1 cellular context compared by ENCODE assay signal in the genomic region with DNA sequence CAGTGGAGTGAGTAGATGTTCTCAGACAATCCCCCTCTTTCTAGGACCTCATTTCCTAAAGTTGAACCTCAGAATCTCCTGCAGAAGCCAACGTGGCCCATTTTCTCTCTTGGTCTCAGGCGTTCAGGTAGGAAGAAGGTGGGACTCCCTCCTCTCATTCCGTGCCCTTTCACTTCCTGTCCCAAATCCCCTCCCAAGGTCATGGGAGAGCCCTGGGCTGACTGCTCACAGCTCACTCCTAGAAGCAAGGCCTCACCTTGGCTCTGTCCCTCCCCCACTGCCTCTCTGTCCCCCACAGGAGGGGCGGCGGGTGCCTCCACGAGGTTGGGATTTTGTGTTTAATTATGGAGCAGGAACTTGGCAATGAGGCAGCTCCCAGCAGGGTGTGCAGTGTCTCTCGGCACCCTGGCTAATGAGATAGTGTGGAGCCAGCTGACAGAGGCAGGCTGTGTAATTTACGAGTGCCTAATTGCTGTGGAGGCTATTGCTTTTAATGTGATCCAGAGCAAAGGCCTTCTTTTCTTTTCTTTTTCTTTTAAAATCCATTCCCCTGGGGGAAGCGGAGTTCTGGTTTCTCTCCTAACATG.
TF ChIP-seq lines count a peak whose summit lies in the region.

No MANE protein-coding gene starts in this region.

TF ChIP-seq in HEK293, 187 proteins besides CTCF, POLR2A, EP300 and RAD21 (continued from another document and continues in another):
- TF ChIP-seq, protein P1, sequence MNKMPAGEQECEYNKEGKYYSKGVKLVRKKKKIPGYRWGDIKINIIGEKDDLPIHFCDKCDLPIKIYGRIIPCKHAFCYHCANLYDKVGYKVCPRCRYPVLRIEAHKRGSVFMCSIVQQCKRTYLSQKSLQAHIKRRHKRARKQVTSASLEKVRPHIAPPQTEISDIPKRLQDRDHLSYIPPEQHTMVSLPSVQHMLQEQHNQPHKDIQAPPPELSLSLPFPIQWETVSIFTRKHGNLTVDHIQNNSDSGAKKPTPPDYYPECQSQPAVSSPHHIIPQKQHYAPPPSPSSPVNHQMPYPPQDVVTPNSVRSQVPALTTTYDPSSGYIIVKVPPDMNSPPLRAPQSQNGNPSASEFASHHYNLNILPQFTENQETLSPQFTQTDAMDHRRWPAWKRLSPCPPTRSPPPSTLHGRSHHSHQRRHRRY (tag by site-specific recombination; IDR thresholded peaks at IDR 0.05) = no peak
- TF ChIP-seq, protein P2, sequence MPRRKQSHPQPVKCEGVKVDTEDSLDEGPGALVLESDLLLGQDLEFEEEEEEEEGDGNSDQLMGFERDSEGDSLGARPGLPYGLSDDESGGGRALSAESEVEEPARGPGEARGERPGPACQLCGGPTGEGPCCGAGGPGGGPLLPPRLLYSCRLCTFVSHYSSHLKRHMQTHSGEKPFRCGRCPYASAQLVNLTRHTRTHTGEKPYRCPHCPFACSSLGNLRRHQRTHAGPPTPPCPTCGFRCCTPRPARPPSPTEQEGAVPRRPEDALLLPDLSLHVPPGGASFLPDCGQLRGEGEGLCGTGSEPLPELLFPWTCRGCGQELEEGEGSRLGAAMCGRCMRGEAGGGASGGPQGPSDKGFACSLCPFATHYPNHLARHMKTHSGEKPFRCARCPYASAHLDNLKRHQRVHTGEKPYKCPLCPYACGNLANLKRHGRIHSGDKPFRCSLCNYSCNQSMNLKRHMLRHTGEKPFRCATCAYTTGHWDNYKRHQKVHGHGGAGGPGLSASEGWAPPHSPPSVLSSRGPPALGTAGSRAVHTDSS (tag by site-specific recombination; IDR thresholded peaks at IDR 0.05) = no peak
- TF ChIP-seq IKZF3 (tag by site-specific recombination; IDR thresholded peaks at IDR 0.05) (peak; percentile 89), ZBTB48 (tag by site-specific recombination; IDR thresholded peaks at IDR 0.05) (0 out of 2 replicates have a peak, but pooled peaks have one; percentile 36), PRDM1 (tag by site-specific recombination; IDR thresholded peaks at IDR 0.05) (peak; percentile 33), ZNF629 (tag by site-specific recombination; IDR thresholded peaks at IDR 0.05) (peak; percentile 74), WT1 (tag by site-specific recombination; IDR thresholded peaks at IDR 0.05) (peak; percentile 88), REPIN1 (tag by site-specific recombination; IDR thresholded peaks at IDR 0.05; ENCODE audit: low read depth) (no peak), GLIS1 (tag by site-specific recombination; IDR thresholded peaks at IDR 0.05) (peak; percentile 93), ZFHX2 (tag by site-specific recombination; conservative IDR thresholded peaks at IDR 0.05) (peak; percentile 74), ZEB2 (tag by site-specific recombination; IDR thresholded peaks at IDR 0.05) (peak; percentile 83), GLIS2 (tag by site-specific recombination; IDR thresholded peaks at IDR 0.05) (peak; percentile 45), ZNF561 (tag by site-specific recombination; IDR thresholded peaks at IDR 0.05; ENCODE audit: borderline replicate concordance) (peak; percentile 93; the same call in 1 of the 2 replicates), KLF10 (tag by site-specific recombination; IDR thresholded peaks at IDR 0.05) (0 out of 2 replicates have a peak, but pooled peaks have one; percentile 26), ZNF610 (tag by site-specific recombination; IDR thresholded peaks at IDR 0.05; ENCODE audit: borderline replicate concordance) (peak; percentile 70), ZNF600 (tag by site-specific recombination; IDR thresholded peaks at IDR 0.05) (peak; percentile 87), ZNF501 (tag by site-specific recombination; IDR thresholded peaks at IDR 0.05) (peak; percentile 78; the same call in 1 of the 2 replicates), ZNF701 (tag by site-specific recombination; IDR thresholded peaks at IDR 0.05) (no peak), ZXDB (tag by site-specific recombination; IDR thresholded peaks at IDR 0.05) (peak; percentile 58), SP2 (tag by site-specific recombination; IDR thresholded peaks at IDR 0.05) (peak; percentile 61), ZNF2 (tag by site-specific recombination; IDR thresholded peaks at IDR 0.05) (peak; percentile 77; the same call in 1 of the 2 replicates), OSR2 (tag by site-specific recombination; IDR thresholded peaks at IDR 0.05) (peak; percentile 92), ZNF777 (tag by site-specific recombination; IDR thresholded peaks at IDR 0.05; ENCODE audit: borderline replicate concordance) (no peak), ZIC2 (tag by site-specific recombination; IDR thresholded peaks at IDR 0.05) (peak; percentile 96), ZNF24 (tag by site-specific recombination; IDR thresholded peaks at IDR 0.05) (peak; percentile 79)
- TF ChIP-seq, protein P3, sequence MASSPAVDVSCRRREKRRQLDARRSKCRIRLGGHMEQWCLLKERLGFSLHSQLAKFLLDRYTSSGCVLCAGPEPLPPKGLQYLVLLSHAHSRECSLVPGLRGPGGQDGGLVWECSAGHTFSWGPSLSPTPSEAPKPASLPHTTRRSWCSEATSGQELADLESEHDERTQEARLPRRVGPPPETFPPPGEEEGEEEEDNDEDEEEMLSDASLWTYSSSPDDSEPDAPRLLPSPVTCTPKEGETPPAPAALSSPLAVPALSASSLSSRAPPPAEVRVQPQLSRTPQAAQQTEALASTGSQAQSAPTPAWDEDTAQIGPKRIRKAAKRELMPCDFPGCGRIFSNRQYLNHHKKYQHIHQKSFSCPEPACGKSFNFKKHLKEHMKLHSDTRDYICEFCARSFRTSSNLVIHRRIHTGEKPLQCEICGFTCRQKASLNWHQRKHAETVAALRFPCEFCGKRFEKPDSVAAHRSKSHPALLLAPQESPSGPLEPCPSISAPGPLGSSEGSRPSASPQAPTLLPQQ (tag by site-specific recombination; IDR thresholded peaks at IDR 0.05) = peak; percentile 71; the same call in 1 of the 2 replicates
- TF ChIP-seq, protein P4, sequence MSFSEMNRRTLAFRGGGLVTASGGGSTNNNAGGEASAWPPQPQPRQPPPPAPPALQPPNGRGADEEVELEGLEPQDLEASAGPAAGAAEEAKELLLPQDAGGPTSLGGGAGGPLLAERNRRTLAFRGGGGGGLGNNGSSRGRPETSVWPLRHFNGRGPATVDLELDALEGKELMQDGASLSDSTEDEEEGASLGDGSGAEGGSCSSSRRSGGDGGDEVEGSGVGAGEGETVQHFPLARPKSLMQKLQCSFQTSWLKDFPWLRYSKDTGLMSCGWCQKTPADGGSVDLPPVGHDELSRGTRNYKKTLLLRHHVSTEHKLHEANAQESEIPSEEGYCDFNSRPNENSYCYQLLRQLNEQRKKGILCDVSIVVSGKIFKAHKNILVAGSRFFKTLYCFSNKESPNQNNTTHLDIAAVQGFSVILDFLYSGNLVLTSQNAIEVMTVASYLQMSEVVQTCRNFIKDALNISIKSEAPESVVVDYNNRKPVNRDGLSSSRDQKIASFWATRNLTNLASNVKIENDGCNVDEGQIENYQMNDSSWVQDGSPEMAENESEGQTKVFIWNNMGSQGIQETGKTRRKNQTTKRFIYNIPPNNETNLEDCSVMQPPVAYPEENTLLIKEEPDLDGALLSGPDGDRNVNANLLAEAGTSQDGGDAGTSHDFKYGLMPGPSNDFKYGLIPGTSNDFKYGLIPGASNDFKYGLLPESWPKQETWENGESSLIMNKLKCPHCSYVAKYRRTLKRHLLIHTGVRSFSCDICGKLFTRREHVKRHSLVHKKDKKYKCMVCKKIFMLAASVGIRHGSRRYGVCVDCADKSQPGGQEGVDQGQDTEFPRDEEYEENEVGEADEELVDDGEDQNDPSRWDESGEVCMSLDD (tag by site-specific recombination; IDR thresholded peaks at IDR 0.05) = no peak
- TF ChIP-seq, protein P5, sequence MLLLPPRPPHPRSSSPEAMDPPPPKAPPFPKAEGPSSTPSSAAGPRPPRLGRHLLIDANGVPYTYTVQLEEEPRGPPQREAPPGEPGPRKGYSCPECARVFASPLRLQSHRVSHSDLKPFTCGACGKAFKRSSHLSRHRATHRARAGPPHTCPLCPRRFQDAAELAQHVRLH (tag by site-specific recombination; IDR thresholded peaks at IDR 0.05) = peak; percentile 48; the same call in 1 of the 2 replicates
- TF ChIP-seq, protein P6, sequence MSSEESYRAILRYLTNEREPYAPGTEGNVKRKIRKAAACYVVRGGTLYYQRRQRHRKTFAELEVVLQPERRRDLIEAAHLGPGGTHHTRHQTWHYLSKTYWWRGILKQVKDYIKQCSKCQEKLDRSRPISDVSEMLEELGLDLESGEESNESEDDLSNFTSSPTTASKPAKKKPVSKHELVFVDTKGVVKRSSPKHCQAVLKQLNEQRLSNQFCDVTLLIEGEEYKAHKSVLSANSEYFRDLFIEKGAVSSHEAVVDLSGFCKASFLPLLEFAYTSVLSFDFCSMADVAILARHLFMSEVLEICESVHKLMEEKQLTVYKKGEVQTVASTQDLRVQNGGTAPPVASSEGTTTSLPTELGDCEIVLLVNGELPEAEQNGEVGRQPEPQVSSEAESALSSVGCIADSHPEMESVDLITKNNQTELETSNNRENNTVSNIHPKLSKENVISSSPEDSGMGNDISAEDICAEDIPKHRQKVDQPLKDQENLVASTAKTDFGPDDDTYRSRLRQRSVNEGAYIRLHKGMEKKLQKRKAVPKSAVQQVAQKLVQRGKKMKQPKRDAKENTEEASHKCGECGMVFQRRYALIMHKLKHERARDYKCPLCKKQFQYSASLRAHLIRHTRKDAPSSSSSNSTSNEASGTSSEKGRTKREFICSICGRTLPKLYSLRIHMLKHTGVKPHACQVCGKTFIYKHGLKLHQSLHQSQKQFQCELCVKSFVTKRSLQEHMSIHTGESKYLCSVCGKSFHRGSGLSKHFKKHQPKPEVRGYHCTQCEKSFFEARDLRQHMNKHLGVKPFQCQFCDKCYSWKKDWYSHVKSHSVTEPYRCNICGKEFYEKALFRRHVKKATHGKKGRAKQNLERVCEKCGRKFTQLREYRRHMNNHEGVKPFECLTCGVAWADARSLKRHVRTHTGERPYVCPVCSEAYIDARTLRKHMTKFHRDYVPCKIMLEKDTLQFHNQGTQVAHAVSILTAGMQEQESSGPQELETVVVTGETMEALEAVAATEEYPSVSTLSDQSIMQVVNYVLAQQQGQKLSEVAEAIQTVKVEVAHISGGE (tag by site-specific recombination; conservative IDR thresholded peaks at IDR 0.05; ENCODE audit: low read depth) = peak; percentile 47; the same call in 1 of the 2 replicates
- TF ChIP-seq, protein P7, sequence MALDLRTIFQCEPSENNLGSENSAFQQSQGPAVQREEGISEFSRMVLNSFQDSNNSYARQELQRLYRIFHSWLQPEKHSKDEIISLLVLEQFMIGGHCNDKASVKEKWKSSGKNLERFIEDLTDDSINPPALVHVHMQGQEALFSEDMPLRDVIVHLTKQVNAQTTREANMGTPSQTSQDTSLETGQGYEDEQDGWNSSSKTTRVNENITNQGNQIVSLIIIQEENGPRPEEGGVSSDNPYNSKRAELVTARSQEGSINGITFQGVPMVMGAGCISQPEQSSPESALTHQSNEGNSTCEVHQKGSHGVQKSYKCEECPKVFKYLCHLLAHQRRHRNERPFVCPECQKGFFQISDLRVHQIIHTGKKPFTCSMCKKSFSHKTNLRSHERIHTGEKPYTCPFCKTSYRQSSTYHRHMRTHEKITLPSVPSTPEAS (tag by site-specific recombination; IDR thresholded peaks at IDR 0.05) = peak; percentile 79
- TF ChIP-seq, protein P8, sequence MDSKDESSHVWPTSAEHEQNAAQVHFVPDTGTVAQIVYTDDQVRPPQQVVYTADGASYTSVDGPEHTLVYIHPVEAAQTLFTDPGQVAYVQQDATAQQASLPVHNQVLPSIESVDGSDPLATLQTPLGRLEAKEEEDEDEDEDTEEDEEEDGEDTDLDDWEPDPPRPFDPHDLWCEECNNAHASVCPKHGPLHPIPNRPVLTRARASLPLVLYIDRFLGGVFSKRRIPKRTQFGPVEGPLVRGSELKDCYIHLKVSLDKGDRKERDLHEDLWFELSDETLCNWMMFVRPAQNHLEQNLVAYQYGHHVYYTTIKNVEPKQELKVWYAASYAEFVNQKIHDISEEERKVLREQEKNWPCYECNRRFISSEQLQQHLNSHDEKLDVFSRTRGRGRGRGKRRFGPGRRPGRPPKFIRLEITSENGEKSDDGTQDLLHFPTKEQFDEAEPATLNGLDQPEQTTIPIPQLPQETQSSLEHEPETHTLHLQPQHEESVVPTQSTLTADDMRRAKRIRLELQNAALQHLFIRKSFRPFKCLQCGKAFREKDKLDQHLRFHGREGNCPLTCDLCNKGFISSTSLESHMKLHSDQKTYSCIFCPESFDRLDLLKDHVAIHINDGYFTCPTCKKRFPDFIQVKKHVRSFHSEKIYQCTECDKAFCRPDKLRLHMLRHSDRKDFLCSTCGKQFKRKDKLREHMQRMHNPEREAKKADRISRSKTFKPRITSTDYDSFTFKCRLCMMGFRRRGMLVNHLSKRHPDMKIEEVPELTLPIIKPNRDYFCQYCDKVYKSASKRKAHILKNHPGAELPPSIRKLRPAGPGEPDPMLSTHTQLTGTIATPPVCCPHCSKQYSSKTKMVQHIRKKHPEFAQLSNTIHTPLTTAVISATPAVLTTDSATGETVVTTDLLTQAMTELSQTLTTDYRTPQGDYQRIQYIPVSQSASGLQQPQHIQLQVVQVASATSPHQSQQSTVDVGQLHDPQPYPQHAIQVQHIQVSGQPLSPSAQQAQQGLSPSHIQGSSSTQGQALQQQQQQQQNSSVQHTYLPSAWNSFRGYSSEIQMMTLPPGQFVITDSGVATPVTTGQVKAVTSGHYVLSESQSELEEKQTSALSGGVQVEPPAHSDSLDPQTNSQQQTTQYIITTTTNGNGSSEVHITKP (tag by site-specific recombination; IDR thresholded peaks at IDR 0.05) = peak; percentile 97
- TF ChIP-seq, protein P9, sequence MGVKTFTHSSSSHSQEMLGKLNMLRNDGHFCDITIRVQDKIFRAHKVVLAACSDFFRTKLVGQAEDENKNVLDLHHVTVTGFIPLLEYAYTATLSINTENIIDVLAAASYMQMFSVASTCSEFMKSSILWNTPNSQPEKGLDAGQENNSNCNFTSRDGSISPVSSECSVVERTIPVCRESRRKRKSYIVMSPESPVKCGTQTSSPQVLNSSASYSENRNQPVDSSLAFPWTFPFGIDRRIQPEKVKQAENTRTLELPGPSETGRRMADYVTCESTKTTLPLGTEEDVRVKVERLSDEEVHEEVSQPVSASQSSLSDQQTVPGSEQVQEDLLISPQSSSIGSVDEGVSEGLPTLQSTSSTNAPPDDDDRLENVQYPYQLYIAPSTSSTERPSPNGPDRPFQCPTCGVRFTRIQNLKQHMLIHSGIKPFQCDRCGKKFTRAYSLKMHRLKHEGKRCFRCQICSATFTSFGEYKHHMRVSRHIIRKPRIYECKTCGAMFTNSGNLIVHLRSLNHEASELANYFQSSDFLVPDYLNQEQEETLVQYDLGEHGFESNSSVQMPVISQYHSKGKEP (tag by site-specific recombination; IDR thresholded peaks at IDR 0.05) = peak; percentile 85
- TF ChIP-seq, protein P10, sequence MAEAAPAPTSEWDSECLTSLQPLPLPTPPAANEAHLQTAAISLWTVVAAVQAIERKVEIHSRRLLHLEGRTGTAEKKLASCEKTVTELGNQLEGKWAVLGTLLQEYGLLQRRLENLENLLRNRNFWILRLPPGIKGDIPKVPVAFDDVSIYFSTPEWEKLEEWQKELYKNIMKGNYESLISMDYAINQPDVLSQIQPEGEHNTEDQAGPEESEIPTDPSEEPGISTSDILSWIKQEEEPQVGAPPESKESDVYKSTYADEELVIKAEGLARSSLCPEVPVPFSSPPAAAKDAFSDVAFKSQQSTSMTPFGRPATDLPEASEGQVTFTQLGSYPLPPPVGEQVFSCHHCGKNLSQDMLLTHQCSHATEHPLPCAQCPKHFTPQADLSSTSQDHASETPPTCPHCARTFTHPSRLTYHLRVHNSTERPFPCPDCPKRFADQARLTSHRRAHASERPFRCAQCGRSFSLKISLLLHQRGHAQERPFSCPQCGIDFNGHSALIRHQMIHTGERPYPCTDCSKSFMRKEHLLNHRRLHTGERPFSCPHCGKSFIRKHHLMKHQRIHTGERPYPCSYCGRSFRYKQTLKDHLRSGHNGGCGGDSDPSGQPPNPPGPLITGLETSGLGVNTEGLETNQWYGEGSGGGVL (tag by site-specific recombination; IDR thresholded peaks at IDR 0.05) = peak; percentile 97
